Comparison of ENCODE assay signal across 1 cellular context in genomic region chrX:39848243-39848642, GRCh38.
TF ChIP-seq lines count a peak whose summit lies in the region.

No MANE protein-coding gene starts in this region.

TF ChIP-seq in HepG2, 621 proteins besides CTCF, POLR2A, EP300 and RAD21:
- TF ChIP-seq ZNF337 (CRISPR knock-in tag; IDR thresholded peaks at IDR 0.05; ENCODE audit: borderline replicate concordance, low read depth), result no peak
- TF ChIP-seq CREB1 (IDR thresholded peaks at IDR 0.05), result peak; percentile 73
- TF ChIP-seq CREB1 (CRISPR knock-in tag; IDR thresholded peaks at IDR 0.05), result no peak
- TF ChIP-seq, protein P1, sequence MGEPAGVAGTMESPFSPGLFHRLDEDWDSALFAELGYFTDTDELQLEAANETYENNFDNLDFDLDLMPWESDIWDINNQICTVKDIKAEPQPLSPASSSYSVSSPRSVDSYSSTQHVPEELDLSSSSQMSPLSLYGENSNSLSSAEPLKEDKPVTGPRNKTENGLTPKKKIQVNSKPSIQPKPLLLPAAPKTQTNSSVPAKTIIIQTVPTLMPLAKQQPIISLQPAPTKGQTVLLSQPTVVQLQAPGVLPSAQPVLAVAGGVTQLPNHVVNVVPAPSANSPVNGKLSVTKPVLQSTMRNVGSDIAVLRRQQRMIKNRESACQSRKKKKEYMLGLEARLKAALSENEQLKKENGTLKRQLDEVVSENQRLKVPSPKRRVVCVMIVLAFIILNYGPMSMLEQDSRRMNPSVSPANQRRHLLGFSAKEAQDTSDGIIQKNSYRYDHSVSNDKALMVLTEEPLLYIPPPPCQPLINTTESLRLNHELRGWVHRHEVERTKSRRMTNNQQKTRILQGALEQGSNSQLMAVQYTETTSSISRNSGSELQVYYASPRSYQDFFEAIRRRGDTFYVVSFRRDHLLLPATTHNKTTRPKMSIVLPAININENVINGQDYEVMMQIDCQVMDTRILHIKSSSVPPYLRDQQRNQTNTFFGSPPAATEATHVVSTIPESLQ (CRISPR knock-in tag; conservative IDR thresholded peaks at IDR 0.05), result no peak
- no peak for TF ChIP-seq ZNF557 (CRISPR knock-in tag; IDR thresholded peaks at IDR 0.05)
- TF ChIP-seq SRSF9 (IDR thresholded peaks at IDR 0.05; ENCODE audit: borderline replicate concordance, insufficient read depth, low read depth, low read length, poor library complexity, severe bottlenecking), result no peak
- TF ChIP-seq, protein P2, sequence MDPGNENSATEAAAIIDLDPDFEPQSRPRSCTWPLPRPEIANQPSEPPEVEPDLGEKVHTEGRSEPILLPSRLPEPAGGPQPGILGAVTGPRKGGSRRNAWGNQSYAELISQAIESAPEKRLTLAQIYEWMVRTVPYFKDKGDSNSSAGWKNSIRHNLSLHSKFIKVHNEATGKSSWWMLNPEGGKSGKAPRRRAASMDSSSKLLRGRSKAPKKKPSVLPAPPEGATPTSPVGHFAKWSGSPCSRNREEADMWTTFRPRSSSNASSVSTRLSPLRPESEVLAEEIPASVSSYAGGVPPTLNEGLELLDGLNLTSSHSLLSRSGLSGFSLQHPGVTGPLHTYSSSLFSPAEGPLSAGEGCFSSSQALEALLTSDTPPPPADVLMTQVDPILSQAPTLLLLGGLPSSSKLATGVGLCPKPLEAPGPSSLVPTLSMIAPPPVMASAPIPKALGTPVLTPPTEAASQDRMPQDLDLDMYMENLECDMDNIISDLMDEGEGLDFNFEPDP (CRISPR knock-in tag; conservative IDR thresholded peaks at IDR 0.05), result no peak
- TF ChIP-seq, protein P3, sequence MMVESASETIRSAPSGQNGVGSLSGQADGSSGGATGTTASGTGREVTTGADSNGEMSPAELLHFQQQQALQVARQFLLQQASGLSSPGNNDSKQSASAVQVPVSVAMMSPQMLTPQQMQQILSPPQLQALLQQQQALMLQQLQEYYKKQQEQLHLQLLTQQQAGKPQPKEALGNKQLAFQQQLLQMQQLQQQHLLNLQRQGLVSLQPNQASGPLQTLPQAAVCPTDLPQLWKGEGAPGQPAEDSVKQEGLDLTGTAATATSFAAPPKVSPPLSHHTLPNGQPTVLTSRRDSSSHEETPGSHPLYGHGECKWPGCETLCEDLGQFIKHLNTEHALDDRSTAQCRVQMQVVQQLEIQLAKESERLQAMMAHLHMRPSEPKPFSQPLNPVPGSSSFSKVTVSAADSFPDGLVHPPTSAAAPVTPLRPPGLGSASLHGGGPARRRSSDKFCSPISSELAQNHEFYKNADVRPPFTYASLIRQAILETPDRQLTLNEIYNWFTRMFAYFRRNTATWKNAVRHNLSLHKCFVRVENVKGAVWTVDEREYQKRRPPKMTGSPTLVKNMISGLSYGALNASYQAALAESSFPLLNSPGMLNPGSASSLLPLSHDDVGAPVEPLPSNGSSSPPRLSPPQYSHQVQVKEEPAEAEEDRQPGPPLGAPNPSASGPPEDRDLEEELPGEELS (CRISPR knock-in tag; IDR thresholded peaks at IDR 0.05), result no peak
- TF ChIP-seq NFKB2 (CRISPR knock-in tag; IDR thresholded peaks at IDR 0.05; ENCODE audit: borderline replicate concordance), result no peak
- no peak for TF ChIP-seq ZXDC (CRISPR knock-in tag; IDR thresholded peaks at IDR 0.05)
- no peak for TF ChIP-seq ETS1 (CRISPR knock-in tag; IDR thresholded peaks at IDR 0.05)
- TF ChIP-seq ATF7 (IDR thresholded peaks at IDR 0.05), result peak; percentile 86
- no peak for TF ChIP-seq ATF7 (CRISPR knock-in tag; IDR thresholded peaks at IDR 0.05)
- TF ChIP-seq NFIB (CRISPR knock-in tag; IDR thresholded peaks at IDR 0.05; ENCODE audit: borderline replicate concordance), result no peak
- TF ChIP-seq FOXA3 (CRISPR knock-in tag; IDR thresholded peaks at IDR 0.05), result no peak
